13 cellular contexts compared by ENCODE assay signal in the genomic region with DNA sequence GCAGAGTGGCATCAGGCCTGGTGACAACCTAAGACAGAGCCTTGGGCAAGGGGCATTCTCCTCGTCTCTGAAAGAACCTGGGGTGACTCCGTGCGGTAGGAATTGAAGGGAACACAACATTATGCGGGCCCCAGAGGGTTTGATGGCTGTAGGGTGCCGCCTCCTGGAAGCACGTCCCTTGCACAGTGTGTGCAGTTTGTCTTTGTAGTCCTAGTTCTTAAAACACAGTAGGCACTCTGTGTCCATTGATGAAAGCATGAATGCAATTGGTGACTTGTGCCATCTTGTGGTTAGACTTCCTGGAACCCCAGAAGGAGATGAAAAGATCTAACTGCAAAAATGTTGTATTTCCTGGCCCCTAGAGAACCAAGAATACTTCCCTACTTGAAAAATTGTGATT.
DNase-seq lines count a peak whose midpoint lies in the region; TF ChIP-seq lines count a peak whose summit lies in the region.
"Had no signal": no experiment of that assay in that cellular context is flagged by ENCODE, and none has a peak within 500 bp of the region (broad histone marks: within the 10 kb centered on the region; RNA-seq: fewer than 3 reads in every experiment).

No MANE protein-coding gene starts in this region.

- H3K4me3 ChIP-seq in BE2C (ENCODE audit: low read depth, low read length) = no peak overlapping the region
- H3K4me3 ChIP-seq in CD8-positive, alpha-beta memory T cell (ENCODE audit: low read length) = no peak overlapping the region
- H3K4me3 ChIP-seq in breast epithelium = no peak overlapping the region
- H3K4me3 ChIP-seq: coronary artery, ovary, tibial artery had no signal

- H3K27me3 ChIP-seq in BE2C (no peaks in the 10 kb centered on the region), breast epithelium (no peaks in the 10 kb centered on the region)
- no peaks in the 10 kb centered on the region for H3K27me3 ChIP-seq in CD8-positive, alpha-beta memory T cell (ENCODE audit: insufficient read depth, low read length, poor library complexity, severe bottlenecking)
- H3K27me3 ChIP-seq: ovary had no signal

- H3K9me3 ChIP-seq in BE2C (no peaks in the 10 kb centered on the region), breast epithelium (no peaks in the 10 kb centered on the region)
- no peaks in the 10 kb centered on the region for H3K9me3 ChIP-seq in CD8-positive, alpha-beta memory T cell (ENCODE audit: low read length)
- H3K9me3 ChIP-seq: ovary, tibial artery had no signal

- peaks cover 8 to 15% of the 10 kb centered on the region in 2 donors for H3K27me3 Mint-ChIP-seq in CD8-positive, alpha-beta memory T cell
- H3K27me3 Mint-ChIP-seq: activated naive CD8-positive, alpha-beta T cell treated with anti-CD3 and anti-CD28 coated beads, Interleukin-2, amount 50 U/mL, for 24 hours had no signal

- no peak overlapping the region for H3K27ac Mint-ChIP-seq in CD8-positive, alpha-beta memory T cell
- H3K27ac Mint-ChIP-seq: activated naive CD8-positive, alpha-beta T cell treated with anti-CD3 and anti-CD28 coated beads, Interleukin-2, amount 50 U/mL, for 24 hours had no signal

- H3K9me3 Mint-ChIP-seq in CD8-positive, alpha-beta memory T cell = no peaks in the 10 kb centered on the region
- H3K9me3 Mint-ChIP-seq: activated naive CD8-positive, alpha-beta T cell treated with anti-CD3 and anti-CD28 coated beads, Interleukin-2, amount 50 U/mL, for 24 hours had no signal

- H3K4me1 ChIP-seq in BE2C (no peaks in the 10 kb centered on the region), breast epithelium (no peaks in the 10 kb centered on the region)
- H3K4me1 ChIP-seq in CD8-positive, alpha-beta memory T cell (ENCODE audit: insufficient read depth, low read length) = no peaks in the 10 kb centered on the region
- H3K4me1 ChIP-seq: tibial artery had no signal

- DNase-seq in BE2C (no peak), COLO829 (ENCODE audit: low spot score) (peak; percentile 43), RPMI7951 (ENCODE audit: low read depth) (peak; percentile 44), hippocampal formation (lab: John Stamatoyannopoulos, UW) (peak; percentile 54 to 62), NCI-H510A treated with DMSO at 0.1 percent for 48 hours (lab: John Stamatoyannopoulos, UW) (no peak), breast epithelium (ENCODE audit: low spot score in 2 of 2) (no peak)
- no peak for DNase-seq in CD8-positive, alpha-beta memory T cell
- DNase-seq: activated naive CD8-positive, alpha-beta T cell treated with anti-CD3 and anti-CD28 coated beads, Interleukin-2, amount 50 U/mL, for 24 hours; KG1; ovary; stimulated activated CD4-positive, alpha-beta T cell treated with anti-CD3 and anti-CD28 coated beads, Interleukin-12 subunit alpha, Interleukin-12 subunit beta, amount 100 ng/mL, for 4 hours; tibial artery had no signal

- no peak for TF ChIP-seq POLR2A in breast epithelium (IDR thresholded peaks at IDR 0.05)

- no peak overlapping the region for H3K27ac ChIP-seq in CD8-positive, alpha-beta memory T cell (ENCODE audit: low read depth, low read length)
- no peak overlapping the region for H3K27ac ChIP-seq in breast epithelium
- H3K27ac ChIP-seq: coronary artery, ovary, tibial artery had no signal

- CTCF ChIA-PET in CD8-positive, alpha-beta memory T cell (lab: Charles Lee) = no interaction called here

- no peaks in the 10 kb centered on the region for H3K4me1 Mint-ChIP-seq in CD8-positive, alpha-beta memory T cell

- H3K4me3 Mint-ChIP-seq in CD8-positive, alpha-beta memory T cell = no peak overlapping the region
- H3K4me3 Mint-ChIP-seq: activated naive CD8-positive, alpha-beta T cell treated with anti-CD3 and anti-CD28 coated beads, Interleukin-2, amount 50 U/mL, for 24 hours had no signal

- H3K36me3 Mint-ChIP-seq in CD8-positive, alpha-beta memory T cell = no peaks in the 10 kb centered on the region

- intact Hi-C loops in breast epithelium (cut with DNase I; ENCODE audit: low total_unique reads) = no loop called here

- POLR2A ChIA-PET in CD8-positive, alpha-beta memory T cell (lab: Charles Lee) = no interaction called here

- TF ChIP-seq CTCF in BE2C (IDR thresholded peaks at IDR 0.05; ENCODE audit: low read depth, low read length) = peak; percentile 44
- TF ChIP-seq CTCF in breast epithelium (IDR thresholded peaks at IDR 0.05) = no peak

- H3K36me3 ChIP-seq in BE2C (no peaks in the 10 kb centered on the region), breast epithelium (no peaks in the 10 kb centered on the region)
- H3K36me3 ChIP-seq in CD8-positive, alpha-beta memory T cell (ENCODE audit: insufficient read depth, low read length) = no peaks in the 10 kb centered on the region
- H3K36me3 ChIP-seq: ovary, tibial artery had no signal

Comparison
In these comparisons a context has a peak if more than half of its experiments do, and no peak if none do; other contexts are left out.
1. DNase-seq: peak in COLO829 (single experiment), RPMI7951 (single experiment) and hippocampal formation (2 of 2); none in BE2C (single experiment), NCI-H510A treated with DMSO at 0.1 percent for 48 hours (single experiment), CD8-positive, alpha-beta memory T cell (0 of 5) and breast epithelium (0 of 2).